In genomic region chr19:1240925-1241324, GRCh38 we compare ENCODE assay signal across 8 cellular contexts. TPM values are rescaled to one million over a fixed set of nuclear protein-coding genes. Genes with fewer than 3 reads are reported as not detected.
A peak's percentile ranks its signal among the peaks of the same experiment; 100 is the strongest.
DNase-seq lines count a peak whose midpoint lies in the region; ATAC-seq and TF ChIP-seq lines count a peak whose summit lies in the region.

No MANE protein-coding gene starts in this region.

- H3K36me3 Mint-ChIP-seq in T-helper 1 cell treated with Interleukin-12 subunit alpha and Interleukin-12 subunit beta and Interleukin-4 antibody, amounts not matched to agents 30 μg/mL and 1 μg/mL, for 36 hours (ENCODE audit: low read depth) = peaks cover 2% of the 10 kb centered on the region
- H3K36me3 Mint-ChIP-seq in activated CD4-positive, alpha-beta memory T cell treated with anti-CD3 and anti-CD28 coated beads for 36 hours = no peaks in the 10 kb centered on the region
- H3K36me3 Mint-ChIP-seq in glutamatergic neuron (ENCODE audit: unreplicated experiment) = no peaks in the 10 kb centered on the region

- H3K27me3 Mint-ChIP-seq in T-helper 1 cell treated with Interleukin-12 subunit alpha and Interleukin-12 subunit beta and Interleukin-4 antibody, amounts not matched to agents 30 μg/mL and 1 μg/mL, for 36 hours (ENCODE audit: low read depth) = peaks cover 21% of the 10 kb centered on the region
- peaks cover 9% of the 10 kb centered on the region for H3K27me3 Mint-ChIP-seq in activated CD4-positive, alpha-beta memory T cell treated with anti-CD3 and anti-CD28 coated beads for 36 hours
- H3K27me3 Mint-ChIP-seq in glutamatergic neuron (ENCODE audit: unreplicated experiment) = peaks cover 17% of the 10 kb centered on the region

- peak overlapping the region; percentile 87 for H3K27ac Mint-ChIP-seq in T-helper 1 cell treated with Interleukin-12 subunit alpha and Interleukin-12 subunit beta and Interleukin-4 antibody, amounts not matched to agents 30 μg/mL and 1 μg/mL, for 36 hours
- H3K27ac Mint-ChIP-seq in activated CD4-positive, alpha-beta memory T cell treated with anti-CD3 and anti-CD28 coated beads for 36 hours = no peak overlapping the region
- no peak overlapping the region for H3K27ac Mint-ChIP-seq in glutamatergic neuron (ENCODE audit: unreplicated experiment)

- DNase-seq in T-helper 1 cell (no peak), glutamatergic neuron (no peak), substantia nigra (lab: John Stamatoyannopoulos, UW) (no peak), ecto neural progenitor cell (ENCODE audit: low spot score) (no peak)
- DNase-seq in activated CD4-positive, alpha-beta memory T cell treated with anti-CD3 and anti-CD28 coated beads for 36 hours = no peak

- ATAC-seq in HG03521 (IDR thresholded peaks at IDR 0.05; ENCODE audit: unreplicated experiment) (no peak), GM18505 (IDR thresholded peaks at IDR 0.05; ENCODE audit: unreplicated experiment) (no peak)

- intact Hi-C loops in activated CD4-positive, alpha-beta memory T cell treated with anti-CD3 and anti-CD28 coated beads for 36 hours (cut with micrococcal nuclease) = loop anchor here (2.0 to 5.0 kb wide), 5 partner anchors 108 to 320 kb away; partner anchors contain the start of genes GPX4, GRIN3B, RNU6-2 and TMEM259

- H3K4me1 Mint-ChIP-seq in T-helper 1 cell treated with Interleukin-12 subunit alpha and Interleukin-12 subunit beta and Interleukin-4 antibody, amounts not matched to agents 30 μg/mL and 1 μg/mL, for 36 hours (ENCODE audit: low read depth) = peaks cover 27% of the 10 kb centered on the region
- H3K4me1 Mint-ChIP-seq in activated CD4-positive, alpha-beta memory T cell treated with anti-CD3 and anti-CD28 coated beads for 36 hours (ENCODE audit: low read depth) = peaks cover 37% of the 10 kb centered on the region
- H3K4me1 Mint-ChIP-seq in glutamatergic neuron (ENCODE audit: low read depth, unreplicated experiment) = peaks cover 4% of the 10 kb centered on the region

- H3K27ac ChIP-seq in substantia nigra (ENCODE audit: low read depth, low read length, poor library complexity, severe bottlenecking) = peak overlapping the region; percentile 89

- H3K9me3 Mint-ChIP-seq in T-helper 1 cell treated with Interleukin-12 subunit alpha and Interleukin-12 subunit beta and Interleukin-4 antibody, amounts not matched to agents 30 μg/mL and 1 μg/mL, for 36 hours = no peaks in the 10 kb centered on the region
- no peaks in the 10 kb centered on the region for H3K9me3 Mint-ChIP-seq in activated CD4-positive, alpha-beta memory T cell treated with anti-CD3 and anti-CD28 coated beads for 36 hours
- H3K9me3 Mint-ChIP-seq in glutamatergic neuron (ENCODE audit: unreplicated experiment) = peaks cover 14% of the 10 kb centered on the region

- TF ChIP-seq POLR2A in GM18505 (IDR thresholded peaks at IDR 0.05; ENCODE audit: borderline replicate concordance, extremely low read depth, insufficient read depth, insufficient read length) = no peak

- CTCF ChIA-PET in activated CD4-positive, alpha-beta memory T cell treated with anti-CD3 and anti-CD28 coated beads for 36 hours (lab: Charles Lee) = interaction anchor here (0.6 to 8.1 kb wide), 14 partner anchors 20 to 257 kb away, joined by 3 to 649 read pairs (median 4); partner anchors contain the start of genes ARHGAP45, CIRBP, GRIN3B and WDR18

- H3K4me3 Mint-ChIP-seq in T-helper 1 cell treated with Interleukin-12 subunit alpha and Interleukin-12 subunit beta and Interleukin-4 antibody, amounts not matched to agents 30 μg/mL and 1 μg/mL, for 36 hours = peak overlapping the region; percentile 88
- H3K4me3 Mint-ChIP-seq in activated CD4-positive, alpha-beta memory T cell treated with anti-CD3 and anti-CD28 coated beads for 36 hours = peak overlapping the region; percentile 73
- peak overlapping the region; percentile 94 for H3K4me3 Mint-ChIP-seq in glutamatergic neuron (ENCODE audit: unreplicated experiment)

- no peak for TF ChIP-seq CTCF in glutamatergic neuron (IDR thresholded peaks at IDR 0.05; ENCODE audit: partially characterized antibody, unreplicated experiment)

- POLR2A ChIA-PET in activated CD4-positive, alpha-beta memory T cell treated with anti-CD3 and anti-CD28 coated beads for 36 hours (lab: Charles Lee) = interaction anchor here (0.8 to 2.7 kb wide), 3 partner anchors 27 to 32 kb away, joined by 3 to 10 read pairs (median 4); partner anchors contain the start of gene CIRBP

RNA-seq across cellular contexts. Expression of gene ATP5F1D, which starts 0.6 kb away (rescaled TPM):
- 100 to 1,000 TPM; 178 to 192 TPM for total RNA-seq in activated CD4-positive, alpha-beta memory T cell treated with anti-CD3 and anti-CD28 coated beads for 36 hours
- total RNA-seq in glutamatergic neuron (ENCODE audit: unreplicated experiment) = 129 TPM

RNA-seq across cellular contexts. Expression of gene CBARP, which starts 3.1 kb away (rescaled TPM):
- total RNA-seq in activated CD4-positive, alpha-beta memory T cell treated with anti-CD3 and anti-CD28 coated beads for 36 hours = 1 to 10 TPM; 1.3 to 2.1 TPM
- total RNA-seq in glutamatergic neuron (ENCODE audit: unreplicated experiment) = 74.7 TPM

RNA-seq across cellular contexts. Expression of gene MIDN, which starts 7.5 kb away (rescaled TPM):
- total RNA-seq in activated CD4-positive, alpha-beta memory T cell treated with anti-CD3 and anti-CD28 coated beads for 36 hours = 10 to 100 TPM; 54.1 to 54.6 TPM
- total RNA-seq in glutamatergic neuron (ENCODE audit: unreplicated experiment) = 325 TPM

RNA-seq across cellular contexts. Expression of gene CIRBP, which starts 28.2 kb away (rescaled TPM):
- 100 to 1,000 TPM; 171 to 173 TPM for total RNA-seq in activated CD4-positive, alpha-beta memory T cell treated with anti-CD3 and anti-CD28 coated beads for 36 hours
- 341 TPM for total RNA-seq in glutamatergic neuron (ENCODE audit: unreplicated experiment)

RNA-seq across cellular contexts. Expression of gene FAM174C, which starts 34.4 kb away (rescaled TPM):
- 10 to 100 TPM; 74.8 to 76.1 TPM for total RNA-seq in activated CD4-positive, alpha-beta memory T cell treated with anti-CD3 and anti-CD28 coated beads for 36 hours
- total RNA-seq in glutamatergic neuron (ENCODE audit: unreplicated experiment) = 17.3 TPM

Comparison
In these comparisons a context has a peak if more than half of its experiments do, and no peak if none do; other contexts are left out.
1. RNA of gene CBARP, which starts 3.1 kb away (total RNA-seq): 74.7 TPM in glutamatergic neuron (single experiment); 1.3 to 2.1 TPM in activated CD4-positive, alpha-beta memory T cell treated with anti-CD3 and anti-CD28 coated beads for 36 hours; every median in the first group is over 10 times any median in the second.
2. Peak in every context shown above with its lines, with median percentiles within 50 percentile points of each other: H3K4me3 Mint-ChIP-seq.